Comparison of ENCODE assay signal across 30 cellular contexts in the genomic region with DNA sequence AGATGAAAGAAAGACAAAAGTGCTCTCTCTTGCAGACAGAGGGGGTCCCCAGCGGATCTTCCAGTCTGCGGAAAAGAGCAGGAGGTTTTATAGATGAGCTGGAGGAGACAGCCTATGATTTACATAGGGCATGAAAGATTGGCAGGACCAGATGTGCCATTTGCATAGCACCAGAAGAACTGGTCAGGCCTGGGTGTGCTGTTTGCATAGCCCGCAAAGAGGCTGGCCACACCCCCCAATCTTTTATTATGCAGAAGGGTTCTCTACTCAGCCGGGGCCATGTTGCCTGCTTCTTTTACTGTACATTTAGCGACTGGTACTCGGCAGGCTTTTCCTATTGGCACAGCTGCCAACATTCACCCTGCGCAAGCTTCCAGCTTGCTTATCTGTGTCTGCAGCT.
"Had no signal": no experiment of that assay in that cellular context is flagged by ENCODE, and none has a peak within 500 bp of the region (broad histone marks: within the 10 kb centered on the region; RNA-seq: fewer than 3 reads in every experiment).

No MANE protein-coding gene starts in this region.

- H3K4me1 ChIP-seq: ascending aorta, body of pancreas had no signal

- ATAC-seq: activated naive CD4-positive, alpha-beta T cell treated with anti-CD3 and anti-CD28 coated beads, Interleukin-2, amount 50 U/mL, for 72 hours; activated naive CD8-positive, alpha-beta T cell treated with anti-CD3 and anti-CD28 coated beads, Interleukin-2, amount 50 U/mL, for 24 hours; activated T-cell treated with anti-CD3 and anti-CD28 coated beads, Interleukin-2, amount 50 U/mL, for 4 hours; body of pancreas; Panc1 had no signal

- H3K4me3 ChIP-seq: ascending aorta, body of pancreas had no signal

- FAIRE-seq: bronchial epithelial cell had no signal

- H3K27me3 ChIP-seq: ascending aorta, body of pancreas had no signal

- DNase-seq: activated B cell treated with CpG ODN at 0.5 μM for 24 hours; activated CD4-positive, alpha-beta T cell treated with anti-CD3 and anti-CD28 coated beads for 1 hour; activated CD4-positive, alpha-beta T cell treated with anti-CD3 and anti-CD28 coated beads, Interleukin-2, amount 10 ng/mL, durations not matched to agents 24 days and 14 days; activated CD4-positive, alpha-beta T cell treated with anti-CD3 and anti-CD28 coated beads, Interleukin-2, amount 50 U/mL, for 48 hours; activated CD8-positive, alpha-beta memory T cell treated with anti-CD3 and anti-CD28 coated beads for 24 hours; activated effector memory CD4-positive, alpha-beta T cell treated with anti-CD3 and anti-CD28 coated beads, Interleukin-2, amount 50 U/mL, for 16 hours; activated naive CD4-positive, alpha-beta T cell treated with Interleukin-2 at 50 U/mL for 16 hours; activated naive CD8-positive, alpha-beta T cell treated with anti-CD3 and anti-CD28 coated beads, Interleukin-2, amount 50 U/mL, for 24 hours; activated T-cell treated with anti-CD3 and anti-CD28 coated beads, Interleukin-2, amount 50 U/mL, for 4 hours; amniotic stem cell; body of pancreas; central memory CD4-positive, alpha-beta T cell; IMR-90; Kasumi-1; KBM-7; NCI-H1092; NCI-H1417; NCI-H1694; NCI-H2029; NCI-H2227 treated with DMSO at 0.1 percent for 48 hours; NCI-H446 treated with DMSO at 0.1 percent for 48 hours; NCI-H774; NK-92 treated with Interleukin-12 subunit alpha and Interleukin-12 subunit beta, amount 100 ng/mL, for 24 hours; OCI-M1; Right ventricle myocardium superior; RPMI8226 had no signal

- H3K36me3 ChIP-seq: ascending aorta had no signal

- H3K9me3 ChIP-seq: ascending aorta, body of pancreas had no signal

- H3K27ac ChIP-seq: ascending aorta, body of pancreas had no signal
